ENCODE assay signal across 28 cellular contexts in the genomic region with DNA sequence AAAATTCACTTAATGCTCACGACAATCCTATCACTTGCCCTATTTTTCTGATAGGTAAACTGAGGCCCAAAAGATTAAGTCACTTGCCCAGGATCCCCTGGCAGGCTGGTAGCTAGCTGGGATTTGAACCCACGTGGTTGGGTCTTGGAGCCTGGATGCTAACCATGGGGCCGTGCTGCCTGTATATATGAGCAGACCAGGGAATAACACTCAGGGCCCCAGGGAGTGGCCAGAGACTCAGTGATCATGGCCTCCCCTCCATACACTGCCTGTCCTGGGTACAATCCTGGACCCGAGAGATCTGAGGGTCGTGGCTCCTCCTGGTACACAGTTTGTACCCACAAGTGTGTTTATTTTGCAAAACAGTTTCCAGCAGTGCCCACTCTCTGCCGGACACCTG.
"Had no signal": no experiment of that assay in that cellular context is flagged by ENCODE, and none has a peak within 500 bp of the region (broad histone marks: within the 10 kb centered on the region; RNA-seq: fewer than 3 reads in every experiment).

No MANE protein-coding gene starts in this region.

- H3K4me2 ChIP-seq: smooth muscle cell had no signal

- FAIRE-seq: colon, pancreas had no signal

- DNase-seq: effector CD8-positive, alpha-beta T cell; endodermal cell; foreskin fibroblast; hypothalamus; immature natural killer cell; islet precursor cell; kidney glomerular epithelial cell; left colon; natural killer cell; pancreas; retina; stimulated activated CD4-positive, alpha-beta T cell treated with anti-CD3 and anti-CD28 coated beads, Interleukin-12 subunit alpha, Interleukin-12 subunit beta, amount 100 ng/mL, for 4 hours; stimulated activated CD4-positive, alpha-beta T cell treated with anti-CD3 and anti-CD28 coated beads, Interleukin-1b, Interleukin-23, amount 100 ng/mL, for 48 hours; stimulated activated CD4-positive, alpha-beta T cell treated with anti-CD3 and anti-CD28 coated beads, Interleukin-4, amount 100 ng/mL, for 1 hour; stimulated activated CD8-positive, alpha-beta memory T cell treated with anti-CD3 and anti-CD28 coated beads, Interleukin-4, amount 100 ng/mL, for 48 hours; stimulated activated naive CD4-positive, alpha-beta T cell; stimulated activated naive CD8-positive, alpha-beta T cell treated with anti-CD3 and anti-CD28 coated beads, Interleukin-15, amount 100 ng/mL, for 72 hours; uterus had no signal

- H3K9me3 ChIP-seq: gastroesophageal sphincter, pancreas, suprapubic skin, thyroid gland, upper lobe of left lung, uterus had no signal

- H3K27ac ChIP-seq: epithelial cell of prostate, pancreas, suprapubic skin had no signal

- H3K4me3 ChIP-seq: gastroesophageal sphincter, lung, pancreas, smooth muscle cell, suprapubic skin, thyroid gland, upper lobe of left lung, uterus had no signal

- ATAC-seq: esophagus mucosa; gastroesophageal sphincter; left colon; natural killer cell; pancreas; sciatic nerve; stimulated activated naive CD8-positive, alpha-beta T cell treated with anti-CD3 and anti-CD28 coated beads, Interleukin-15, amount 100 ng/mL, for 72 hours had no signal

- H3K36me3 ChIP-seq: gastroesophageal sphincter, pancreas, suprapubic skin, thyroid gland, upper lobe of left lung, uterus had no signal

- H3K27me3 ChIP-seq: gastroesophageal sphincter, pancreas, suprapubic skin, thyroid gland, upper lobe of left lung, uterus had no signal
